8 cellular contexts compared by ENCODE assay signal in genomic region chr17:38798614-38799500, GRCh38. TPM values are rescaled to one million over a fixed set of nuclear protein-coding genes. Genes with fewer than 3 reads are reported as not detected.
DNase-seq lines count a peak whose midpoint lies in the region; ATAC-seq and TF ChIP-seq lines count a peak whose summit lies in the region.

No MANE protein-coding gene starts in this region.

- H3K36me3 ChIP-seq in heart right ventricle (peaks cover 0 to 54% (median 11%) of the 10 kb centered on the region in 9 donors), uterus (no peaks in the 10 kb centered on the region)

- H3K27ac Mint-ChIP-seq in activated naive CD8-positive, alpha-beta T cell treated with anti-CD3 and anti-CD28 coated beads, Interleukin-2, amount 10 ng/mL, durations not matched to agents 7 days and 5 days, result peak overlapping the region; percentile 93

- H3K4me1 ChIP-seq in heart right ventricle, result peaks cover 7 to 42% (median 34%) of the 10 kb centered on the region in 9 donors
- H3K4me1 ChIP-seq in uterus, result peaks cover 5 to 14% of the 10 kb centered on the region in 2 donors

- ATAC-seq in GM19025 (IDR thresholded peaks at IDR 0.05; ENCODE audit: low read depth, unreplicated experiment) (peak; percentile 6), HG03342 (IDR thresholded peaks at IDR 0.05; ENCODE audit: unreplicated experiment) (peak; percentile 14), heart right ventricle (peak; percentile 31 to 64 (median 35))
- ATAC-seq in activated naive CD8-positive, alpha-beta T cell treated with anti-CD3 and anti-CD28 coated beads, Interleukin-2, amount 10 ng/mL, durations not matched to agents 7 days and 5 days (ENCODE audit: low read depth), result peak; percentile 46

- no peaks in the 10 kb centered on the region for H3K9me3 Mint-ChIP-seq in activated naive CD8-positive, alpha-beta T cell treated with anti-CD3 and anti-CD28 coated beads, Interleukin-2, amount 10 ng/mL, durations not matched to agents 7 days and 5 days

- WGBS in heart right ventricle, 2 donors, result 0 to 1% methylated on average over 49 to 53 of the region's 53 CpGs

- H3K27ac ChIP-seq in heart right ventricle (peak overlapping the region; percentile 98 to 100 (median 100)), uterus (peak overlapping the region; percentile 99 to 100)

- TF ChIP-seq POLR2A in Raji (IDR thresholded peaks at IDR 0.05; ENCODE audit: insufficient read depth, low read depth, low read length) (peak; percentile 54), uterus (IDR thresholded peaks at IDR 0.05) (no peak)

- H3K36me3 Mint-ChIP-seq in activated naive CD8-positive, alpha-beta T cell treated with anti-CD3 and anti-CD28 coated beads, Interleukin-2, amount 10 ng/mL, durations not matched to agents 7 days and 5 days, result peaks cover 23% of the 10 kb centered on the region

- H3K4me3 ChIP-seq in heart right ventricle (peak overlapping the region; percentile 76 to 99 (median 94)), uterus (peak overlapping the region; percentile 54 to 76)

- POLR2A ChIA-PET in activated naive CD8-positive, alpha-beta T cell treated with anti-CD3 and anti-CD28 coated beads, Interleukin-2, amount 10 ng/mL, durations not matched to agents 7 days and 5 days (lab: Charles Lee), result interaction anchor here (0.5 to 1.9 kb wide), 10 partner anchors 27 to 1223 kb away, joined by 3 to 8 read pairs (median 4); partner anchors contain the start of genes CWC25, LASP1, PSMB3 and RPL23

- DNase-seq in Ammon's horn (ENCODE audit: low spot score) (peak; percentile 66), heart right ventricle (peak; percentile 49 to 62), posterior vena cava (ENCODE audit: low spot score) (peak; percentile 84), uterus (no peak)
- DNase-seq in activated naive CD8-positive, alpha-beta T cell treated with anti-CD3 and anti-CD28 coated beads, Interleukin-2, amount 10 ng/mL, durations not matched to agents 7 days and 5 days, result peak; percentile 77

- peak overlapping the region; percentile 96 for H3K4me3 Mint-ChIP-seq in activated naive CD8-positive, alpha-beta T cell treated with anti-CD3 and anti-CD28 coated beads, Interleukin-2, amount 10 ng/mL, durations not matched to agents 7 days and 5 days

- no peaks in the 10 kb centered on the region for H3K27me3 ChIP-seq in heart right ventricle
- no peaks in the 10 kb centered on the region for H3K27me3 ChIP-seq in uterus

- peaks cover 33% of the 10 kb centered on the region for H3K4me1 Mint-ChIP-seq in activated naive CD8-positive, alpha-beta T cell treated with anti-CD3 and anti-CD28 coated beads, Interleukin-2, amount 10 ng/mL, durations not matched to agents 7 days and 5 days

- TF ChIP-seq CTCF in heart right ventricle (IDR thresholded peaks at IDR 0.05), result peak in 1 of 9 donors; percentile 23
- peak in 1 of 4 experiments; percentile 5 for TF ChIP-seq CTCF in uterus (IDR thresholded peaks at IDR 0.05)

- H3K9me3 ChIP-seq in heart right ventricle (peaks cover 0 to 2% (median 0%) of the 10 kb centered on the region in 11 donors), uterus (no peaks in the 10 kb centered on the region)

- intact Hi-C loops in heart right ventricle (cut with DNase I) (loop anchor here in 3 of 10 donors (2.0 to 5.0 kb wide), 2 partner anchors 46 to 47 kb away; partner anchors contain the start of gene PSMB3 (in 3 of the 3)), posterior vena cava (cut with DNase I) (no loop called here), uterus (cut with DNase I; ENCODE audit: low total_unique reads) (no loop called here)

- no peaks in the 10 kb centered on the region for H3K27me3 Mint-ChIP-seq in activated naive CD8-positive, alpha-beta T cell treated with anti-CD3 and anti-CD28 coated beads, Interleukin-2, amount 10 ng/mL, durations not matched to agents 7 days and 5 days

RNA-seq across cellular contexts. Expression of gene PIP4K2B, which starts 0.5 kb away (rescaled TPM):
- total RNA-seq in activated naive CD8-positive, alpha-beta T cell treated with anti-CD3 and anti-CD28 coated beads, Interleukin-2, amount 10 ng/mL, durations not matched to agents 7 days and 5 days, result 10 to 100 TPM; 55.1 to 58.0 TPM
- total RNA-seq in heart right ventricle (10 to 100 TPM; 37.9 to 51.9 (median 47.5) TPM), posterior vena cava (10 to 100 TPM; 38.7 to 45.7 TPM), uterus (10 to 100 TPM; 23.2 to 89.5 (median 42.3) TPM)
- polyA plus RNA-seq in heart right ventricle, result 10 to 100 TPM; 15.3 to 20.3 TPM

RNA-seq across cellular contexts. Expression of gene CWC25, which starts 26.3 kb away (rescaled TPM):
- 10 to 100 TPM; 35.2 to 37.5 TPM for total RNA-seq in activated naive CD8-positive, alpha-beta T cell treated with anti-CD3 and anti-CD28 coated beads, Interleukin-2, amount 10 ng/mL, durations not matched to agents 7 days and 5 days
- 10 to 100 TPM in 2 of 10 donors, 1 to 10 TPM in 8; 7.7 to 11.2 (median 9.0) TPM for total RNA-seq in heart right ventricle
- 10 to 100 TPM in 1 of 2 donors, 1 to 10 TPM in 1; 9.1 to 22.6 TPM for polyA plus RNA-seq in heart right ventricle
- 10 to 100 TPM; 13.6 to 14.9 TPM for total RNA-seq in posterior vena cava
- total RNA-seq in uterus, result 10 to 100 TPM in 3 of 4 donors, 1 to 10 TPM in 1; 9.1 to 26.2 (median 18.1) TPM

RNA-seq across cellular contexts. Expression of gene PSMB3, which starts 46.3 kb away (rescaled TPM):
- 100 to 1,000 TPM; 182 to 189 TPM for total RNA-seq in activated naive CD8-positive, alpha-beta T cell treated with anti-CD3 and anti-CD28 coated beads, Interleukin-2, amount 10 ng/mL, durations not matched to agents 7 days and 5 days
- total RNA-seq in heart right ventricle (100 to 1,000 TPM; 148 to 220 (median 162) TPM), posterior vena cava (100 to 1,000 TPM; 133 to 137 TPM), uterus (100 to 1,000 TPM in 2 of 4 donors, 10 to 100 TPM in 2; 91.6 to 285 (median 101) TPM)
- 100 to 1,000 TPM; 359 to 379 TPM for polyA plus RNA-seq in heart right ventricle

RNA-seq across cellular contexts. Expression of gene PCGF2, which starts 50.7 kb away (rescaled TPM):
- total RNA-seq in activated naive CD8-positive, alpha-beta T cell treated with anti-CD3 and anti-CD28 coated beads, Interleukin-2, amount 10 ng/mL, durations not matched to agents 7 days and 5 days, result 1 to 10 TPM; 1.8 to 2.0 TPM
- 10 to 100 TPM; 15.8 to 30.0 (median 22.8) TPM for total RNA-seq in heart right ventricle
- polyA plus RNA-seq in heart right ventricle, result 10 to 100 TPM; 23.8 to 51.6 TPM
- 10 to 100 TPM; 51.3 to 53.9 TPM for total RNA-seq in posterior vena cava
- total RNA-seq in uterus, result 10 to 100 TPM in 2 of 4 donors, 1 to 10 TPM in 2; 5.5 to 81.8 (median 16.2) TPM

RNA-seq across cellular contexts. Expression of gene RPL23, which starts 54.7 kb away (rescaled TPM):
- 1,000 to 10,000 TPM; 1,166 to 1,188 TPM for total RNA-seq in activated naive CD8-positive, alpha-beta T cell treated with anti-CD3 and anti-CD28 coated beads, Interleukin-2, amount 10 ng/mL, durations not matched to agents 7 days and 5 days
- total RNA-seq in heart right ventricle (100 to 1,000 TPM; 725 to 991 (median 835) TPM), posterior vena cava (1,000 to 10,000 TPM; 1,179 to 1,230 TPM), uterus (1,000 to 10,000 TPM; 1,418 to 5,044 (median 2,630) TPM)
- 1,000 to 10,000 TPM; 1,798 to 2,733 TPM for polyA plus RNA-seq in heart right ventricle

Comparison
In these comparisons a context has a peak if more than half of its experiments do, and no peak if none do; other contexts are left out.
1. DNase-seq: peak in Ammon's horn (single experiment), activated naive CD8-positive, alpha-beta T cell treated with anti-CD3 and anti-CD28 coated beads, Interleukin-2, amount 10 ng/mL, durations not matched to agents 7 days and 5 days (single experiment), heart right ventricle (2 of 2) and posterior vena cava (single experiment); none in uterus (0 of 2).
2. Peak in every context shown above with its lines, with median percentiles within 50 percentile points of each other: ATAC-seq.